ENCODE assay signal across 1 cellular context in the genomic region with DNA sequence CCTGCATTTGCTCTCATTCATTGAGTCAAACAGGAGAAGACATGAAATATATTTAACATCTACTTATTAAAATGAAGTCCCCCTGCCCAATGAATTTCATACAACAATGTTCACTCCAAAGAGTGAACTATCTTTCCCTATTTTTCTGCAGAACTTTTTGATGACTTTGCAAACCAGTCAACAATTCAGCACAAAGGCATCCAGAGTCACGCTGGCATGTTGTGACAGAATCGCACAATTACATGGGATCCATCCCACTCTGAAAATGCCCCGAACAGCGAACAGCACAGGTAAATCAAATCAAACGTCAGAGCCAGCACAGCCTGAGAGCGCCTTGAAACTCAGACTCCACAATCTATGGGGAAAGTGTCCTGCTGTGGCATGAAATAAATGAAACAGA.
A peak's percentile ranks its signal among the peaks of the same experiment; 100 is the strongest.
TF ChIP-seq lines count a peak whose summit lies in the region.

A gene with protein sequence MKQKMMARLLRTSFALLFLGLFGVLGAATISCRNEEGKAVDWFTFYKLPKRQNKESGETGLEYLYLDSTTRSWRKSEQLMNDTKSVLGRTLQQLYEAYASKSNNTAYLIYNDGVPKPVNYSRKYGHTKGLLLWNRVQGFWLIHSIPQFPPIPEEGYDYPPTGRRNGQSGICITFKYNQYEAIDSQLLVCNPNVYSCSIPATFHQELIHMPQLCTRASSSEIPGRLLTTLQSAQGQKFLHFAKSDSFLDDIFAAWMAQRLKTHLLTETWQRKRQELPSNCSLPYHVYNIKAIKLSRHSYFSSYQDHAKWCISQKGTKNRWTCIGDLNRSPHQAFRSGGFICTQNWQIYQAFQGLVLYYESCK (plus strand): TSS at position 310 of the 400 bp plus-strand sequence. CDS start 81 bp downstream, at position 391.

TF ChIP-seq in K562, 482 proteins besides CTCF, POLR2A, EP300 and RAD21:
- TF ChIP-seq MAFG (tag; conservative IDR thresholded peaks at IDR 0.05), result peak; percentile 69
- peak; percentile 54; the same call in 1 of the 2 replicates for TF ChIP-seq C11orf30 (IDR thresholded peaks at IDR 0.05; ENCODE audit: low read depth)
- no peak for TF ChIP-seq ZKSCAN8 (CRISPR knock-in tag; IDR thresholded peaks at IDR 0.05)
- TF ChIP-seq SP2 (IDR thresholded peaks at IDR 0.05; ENCODE audit: extremely low read depth, low read depth, low read length, poor library complexity, severe bottlenecking), result no peak
- TF ChIP-seq ZNF316 (IDR thresholded peaks at IDR 0.05), result peak; percentile 40
